ENCODE assay signal across 8 cellular contexts in the genomic region with DNA sequence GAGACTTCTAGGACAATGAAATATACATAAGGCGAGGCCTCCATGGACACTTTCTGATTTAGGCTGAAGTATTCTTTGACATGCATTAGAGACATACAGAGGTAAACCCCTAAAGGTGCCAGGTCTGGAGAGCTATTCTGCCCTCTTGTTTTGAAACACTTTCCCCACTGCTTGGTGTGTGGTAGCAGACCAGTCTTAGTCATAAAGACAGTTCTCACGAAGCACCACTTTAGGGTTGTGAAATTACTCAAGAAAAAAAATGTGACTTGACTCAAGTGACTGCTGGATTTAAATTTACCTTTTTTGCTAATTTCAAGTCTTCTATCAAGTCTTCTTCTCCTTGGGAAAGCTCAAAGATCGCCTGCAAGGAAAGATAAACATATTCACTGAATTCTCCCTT. TPM values are rescaled to one million over a fixed set of nuclear protein-coding genes. Genes with fewer than 3 reads are reported as not detected.
DNase-seq lines count a peak whose midpoint lies in the region; ATAC-seq, FAIRE-seq and TF ChIP-seq lines count a peak whose summit lies in the region.

No MANE protein-coding gene starts in this region.

- intact Hi-C loops in esophagus muscularis mucosa (cut with DNase I), result no loop called here
- intact Hi-C loops in lower leg skin (cut with DNase I; ENCODE audit: low total_unique reads), result no loop called here

- H3K27ac ChIP-seq in BLaER1 treated with 17β-estradiol and CSF1 and Interleukin-3, amounts not matched to agents 10 nM and 100 nM, result peak overlapping the region in 4 of 11 experiments; percentile 66 to 90 (median 87); a peak in 7 of 22 replicates
- no peak overlapping the region for H3K27ac ChIP-seq in astrocyte (ENCODE audit: low read depth, low read length)
- H3K27ac ChIP-seq in esophagus muscularis mucosa (replicated peaks in 1 of 4), result no peak overlapping the region

- H3K4me3 ChIP-seq in BLaER1 treated with 17β-estradiol and CSF1 and Interleukin-3, amounts not matched to agents 10 nM and 100 nM, result no peak overlapping the region
- H3K4me3 ChIP-seq in astrocyte (ENCODE audit: insufficient read depth, low read depth, low read length) (no peak overlapping the region), esophagus muscularis mucosa (no peak overlapping the region), lower leg skin (ENCODE audit: low read depth, poor library complexity, severe bottlenecking) (no peak overlapping the region)

- no peak overlapping the region for H3K27ac Mint-ChIP-seq in astrocyte (ENCODE audit: unreplicated experiment)

- ATAC-seq in GM19351 (IDR thresholded peaks at IDR 0.05; ENCODE audit: unreplicated experiment) (peak; percentile 92), HG03432 (IDR thresholded peaks at IDR 0.05; ENCODE audit: unreplicated experiment) (peak; percentile 89), HG03025 (IDR thresholded peaks at IDR 0.05; ENCODE audit: low FRiP score, unreplicated experiment) (no peak)

- no peaks in the 10 kb centered on the region for H4K20me1 ChIP-seq in BLaER1 treated with 17β-estradiol and CSF1 and Interleukin-3, amounts not matched to agents 10 nM and 100 nM
- H4K20me1 ChIP-seq in astrocyte (ENCODE audit: insufficient read depth, low read length), result peaks cover 7% of the 10 kb centered on the region

- H3K4me1 ChIP-seq in BLaER1 treated with 17β-estradiol and CSF1 and Interleukin-3, amounts not matched to agents 10 nM and 100 nM, result peaks cover 7 to 67% (median 55%) of the 10 kb centered on the region in 10 experiments
- H3K4me1 ChIP-seq in astrocyte (ENCODE audit: insufficient read depth, low read length), result peaks cover 3% of the 10 kb centered on the region
- H3K4me1 ChIP-seq in esophagus muscularis mucosa, result peaks cover 13 to 29% (median 21%) of the 10 kb centered on the region in 4 donors

- TF ChIP-seq POLR2A in esophagus muscularis mucosa (IDR thresholded peaks at IDR 0.05; ENCODE audit: low read depth) (no peak), lower leg skin (IDR thresholded peaks at IDR 0.05) (no peak)

- H3K9me3 Mint-ChIP-seq in astrocyte (ENCODE audit: unreplicated experiment), result peaks cover 13% of the 10 kb centered on the region

- H2AFZ ChIP-seq in astrocyte (ENCODE audit: low read depth, low read length), result no peak overlapping the region

- peaks cover 3% of the 10 kb centered on the region for H3K4me1 Mint-ChIP-seq in astrocyte (ENCODE audit: low read depth, unreplicated experiment)

- no peak overlapping the region for H3K9ac ChIP-seq in BLaER1 treated with 17β-estradiol and CSF1 and Interleukin-3, amounts not matched to agents 10 nM and 100 nM
- no peak overlapping the region for H3K9ac ChIP-seq in astrocyte (ENCODE audit: low read length)

- 64% methylated on average over 3 of the region's 3 CpGs for WGBS in esophagus muscularis mucosa
- 64 to 70% methylated on average over 3 of the region's 3 CpGs for WGBS in lower leg skin, 2 donors

- H3K27me3 ChIP-seq in BLaER1 treated with 17β-estradiol and CSF1 and Interleukin-3, amounts not matched to agents 10 nM and 100 nM, result no peaks in the 10 kb centered on the region
- no peaks in the 10 kb centered on the region for H3K27me3 ChIP-seq in astrocyte (ENCODE audit: insufficient read depth, low read length)
- no peaks in the 10 kb centered on the region for H3K27me3 ChIP-seq in esophagus muscularis mucosa

- peaks cover 17 to 45% (median 21%) of the 10 kb centered on the region in 11 experiments for H3K9me3 ChIP-seq in BLaER1 treated with 17β-estradiol and CSF1 and Interleukin-3, amounts not matched to agents 10 nM and 100 nM (replicated peaks in 1 of 11)
- H3K9me3 ChIP-seq in astrocyte (ENCODE audit: insufficient read depth, low read depth, low read length) (peaks cover 3% of the 10 kb centered on the region), esophagus muscularis mucosa (no peaks in the 10 kb centered on the region)

- no peak for FAIRE-seq in astrocyte (lab: Jason Lieb, UNC)

- DNase-seq in astrocyte (ENCODE audit: low read depth) (peak; percentile 7), esophagus muscularis mucosa (ENCODE audit: extremely low spot score) (no peak), lower leg skin (ENCODE audit: low spot score in 2 of 2) (no peak)
- DNase-seq in activated effector memory CD4-positive, alpha-beta T cell treated with Interleukin-2 at 50 U/mL for 16 hours, result no peak

- H3K4me2 ChIP-seq in BLaER1 treated with 17β-estradiol and CSF1 and Interleukin-3, amounts not matched to agents 10 nM and 100 nM, result peak overlapping the region in 6 of 11 experiments; percentile 79 to 93 (median 89); a peak in 11 of 22 replicates
- no peak overlapping the region for H3K4me2 ChIP-seq in astrocyte (ENCODE audit: low read length)

- TF ChIP-seq EP300 in esophagus muscularis mucosa (IDR thresholded peaks at IDR 0.05), result no peak

- no peaks in the 10 kb centered on the region for H3K79me2 ChIP-seq in astrocyte (ENCODE audit: insufficient read depth, low read length)

- TF ChIP-seq CTCF in astrocyte (IDR thresholded peaks at IDR 0.05; ENCODE audit: insufficient read depth, low read depth, low read length), result no peak
- TF ChIP-seq CTCF in esophagus muscularis mucosa (IDR thresholded peaks at IDR 0.05), result no peak
- TF ChIP-seq CTCF in lower leg skin (IDR thresholded peaks at IDR 0.05), result no peak

- H3K4me3 Mint-ChIP-seq in astrocyte (ENCODE audit: unreplicated experiment), result no peak overlapping the region

- H3K36me3 Mint-ChIP-seq in astrocyte (ENCODE audit: low read depth, unreplicated experiment), result peaks cover 40% of the 10 kb centered on the region

- peaks cover 0 to 63% (median 0%) of the 10 kb centered on the region in 11 experiments; a peak in 10 of 22 replicates for H3K36me3 ChIP-seq in BLaER1 treated with 17β-estradiol and CSF1 and Interleukin-3, amounts not matched to agents 10 nM and 100 nM
- no peaks in the 10 kb centered on the region for H3K36me3 ChIP-seq in astrocyte (ENCODE audit: insufficient read depth, low read length)
- H3K36me3 ChIP-seq in esophagus muscularis mucosa, result peaks cover 0 to 23% (median 13%) of the 10 kb centered on the region in 4 donors

- no peaks in the 10 kb centered on the region for H3K27me3 Mint-ChIP-seq in astrocyte (ENCODE audit: low read depth, unreplicated experiment)

RNA-seq across cellular contexts. Expression of a gene that starts 48.5 kb away (rescaled TPM):
- total RNA-seq in astrocyte, result 13.7 and 14.9 TPM in 2 replicates
- 10 to 100 TPM in 3 of 4 donors, 1 to 10 TPM in 1; 9.0 to 14.7 (median 11.7) TPM for total RNA-seq in esophagus muscularis mucosa
- 10 to 100 TPM; 13.3 to 28.5 (median 19.1) TPM for total RNA-seq in lower leg skin
